In genomic region chr18:10404148-10404547, GRCh38 we compare ENCODE assay signal across 17 cellular contexts. TPM values are rescaled to one million over a fixed set of nuclear protein-coding genes. Genes with fewer than 3 reads are reported as not detected.
A peak's percentile ranks its signal among the peaks of the same experiment; 100 is the strongest.
DNase-seq lines count a peak whose midpoint lies in the region; ATAC-seq and TF ChIP-seq lines count a peak whose summit lies in the region.
"Had no signal": no experiment of that assay in that cellular context is flagged by ENCODE, and none has a peak within 500 bp of the region (broad histone marks: within the 10 kb centered on the region; RNA-seq: fewer than 3 reads in every experiment).

No MANE protein-coding gene starts in this region.

- H3K27me3 ChIP-seq in A673 (replicated peaks; ENCODE audit: insufficient read depth, low read depth, low read length, poor library complexity) (peaks cover 4% of the 10 kb centered on the region), neural progenitor cell (peaks cover 20% of the 10 kb centered on the region)
- H3K27me3 ChIP-seq: BLaER1 treated with 17β-estradiol and CSF1 and Interleukin-3, amounts not matched to agents 10 nM and 100 nM; heart right ventricle had no signal

- TF ChIP-seq CTCF in A673 (conservative IDR thresholded peaks at IDR 0.05; ENCODE audit: low read depth, low read length), result no peak
- no peak for TF ChIP-seq CTCF in neural progenitor cell (IDR thresholded peaks at IDR 0.05)

- DNase-seq in A673 (ENCODE audit: low spot score) (peak; percentile 62), cerebellum (ENCODE audit: low spot score) (peak; percentile 12), left ventricle myocardium superior (no peak), neural progenitor cell (ENCODE audit: low spot score) (peak; percentile 92), iPS-NIHi11 (ENCODE audit: low spot score) (no peak), DMS153 (lab: John Stamatoyannopoulos, UW) (no peak)
- DNase-seq: activated T-cell treated with anti-CD3 and anti-CD28 coated beads, Interleukin-2, amount 50 U/mL, for 72 hours; brain microvascular endothelial cell; PC-3; stimulated activated CD4-positive, alpha-beta T cell treated with anti-CD3 and anti-CD28 coated beads, Interleukin-4, amount 100 ng/mL, for 1 hour had no signal

- no peaks in the 10 kb centered on the region for H3K36me3 Mint-ChIP-seq in neural progenitor cell
- H3K36me3 Mint-ChIP-seq: activated naive CD4-positive, alpha-beta T cell treated with anti-CD3 and anti-CD28 coated beads, Interleukin-2, amount 50 U/mL, for 72 hours had no signal

- peaks cover 95% of the 10 kb centered on the region for H3K4me1 Mint-ChIP-seq in neural progenitor cell

- no peak overlapping the region for H3K9ac ChIP-seq in neural progenitor cell
- H3K9ac ChIP-seq: BLaER1 treated with 17β-estradiol and CSF1 and Interleukin-3, amounts not matched to agents 10 nM and 100 nM had no signal

- intact Hi-C loops in A673 (cut with micrococcal nuclease; ENCODE audit: unreplicated experiment) (loop anchor here (2.0 to 5.0 kb wide), 4 partner anchors 37 to 341 kb away; no protein-coding TSS in a partner anchor), left ventricle myocardium superior (cut with micrococcal nuclease) (no loop called here)

- H3K4me1 ChIP-seq in A673 (ENCODE audit: insufficient read depth, low read length, poor library complexity, severe bottlenecking) (peaks cover 68% of the 10 kb centered on the region), neural progenitor cell (peaks cover 66% of the 10 kb centered on the region)

- no TSS peak for BruUV-seq in A673 (replicated peaks; lab: Mats Ljungman, UMichigan)

- H3K36me3 ChIP-seq in A673 (ENCODE audit: insufficient read depth, low read length, poor library complexity, severe bottlenecking) (no peaks in the 10 kb centered on the region), neural progenitor cell (no peaks in the 10 kb centered on the region)
- H3K36me3 ChIP-seq: BLaER1 treated with 17β-estradiol and CSF1 and Interleukin-3, amounts not matched to agents 10 nM and 100 nM; brain microvascular endothelial cell; heart right ventricle had no signal

- POLR2A ChIA-PET in A673 (lab: Charles Lee; ENCODE audit: low non-redundant PET), result interaction anchor here (0.6 kb wide), 2 partner anchors 20 to 1724 kb away, joined by 5 read pairs; no protein-coding TSS in a partner anchor

- no peak overlapping the region for H3K4me3 ChIP-seq in A673 (ENCODE audit: low read depth, low read length, poor library complexity, severe bottlenecking)
- H3K4me3 ChIP-seq in neural progenitor cell, result no peak overlapping the region
- H3K4me3 ChIP-seq: BLaER1 treated with 17β-estradiol and CSF1 and Interleukin-3, amounts not matched to agents 10 nM and 100 nM; heart right ventricle had no signal

- peaks cover 2% of the 10 kb centered on the region for H3K9me3 Mint-ChIP-seq in neural progenitor cell
- H3K9me3 Mint-ChIP-seq: activated naive CD4-positive, alpha-beta T cell treated with anti-CD3 and anti-CD28 coated beads, Interleukin-2, amount 50 U/mL, for 72 hours; activated T-cell treated with anti-CD3 and anti-CD28 coated beads, Interleukin-2, amount 50 U/mL, for 72 hours had no signal

- H3F3A ChIP-seq in neural progenitor cell (ENCODE audit: low read depth), result peaks cover 45% of the 10 kb centered on the region

- no peaks in the 10 kb centered on the region for H3K79me2 ChIP-seq in neural progenitor cell (ENCODE audit: low read depth)

- H3K9me3 ChIP-seq in A673 (ENCODE audit: low read depth, low read length, poor library complexity, severe bottlenecking) (no peaks in the 10 kb centered on the region), neural progenitor cell (ENCODE audit: low read depth) (no peaks in the 10 kb centered on the region)
- H3K9me3 ChIP-seq: BLaER1 treated with 17β-estradiol and CSF1 and Interleukin-3, amounts not matched to agents 10 nM and 100 nM; heart right ventricle had no signal

- peaks cover 6% of the 10 kb centered on the region for H3K27me3 Mint-ChIP-seq in neural progenitor cell (ENCODE audit: insufficient read depth, low read depth)

- ATAC-seq in left ventricle myocardium superior, result peak; percentile 44
- no peak for ATAC-seq in HG02678 (IDR thresholded peaks at IDR 0.05; ENCODE audit: unreplicated experiment)
- ATAC-seq in HG02642 (IDR thresholded peaks at IDR 0.05; ENCODE audit: poor library complexity, unreplicated experiment), result no peak
- ATAC-seq: activated naive CD4-positive, alpha-beta T cell treated with anti-CD3 and anti-CD28 coated beads, Interleukin-2, amount 50 U/mL, for 72 hours; activated T-cell treated with anti-CD3 and anti-CD28 coated beads, Interleukin-2, amount 50 U/mL, for 72 hours; PC-3 had no signal

- H2AFZ ChIP-seq in neural progenitor cell (replicated peaks), result no peak overlapping the region

- no peak overlapping the region for H3K27ac ChIP-seq in A673 (ENCODE audit: low read depth, low read length, poor library complexity, severe bottlenecking)
- peak overlapping the region; percentile 90 for H3K27ac ChIP-seq in neural progenitor cell
- H3K27ac ChIP-seq: BLaER1 treated with 17β-estradiol and CSF1 and Interleukin-3, amounts not matched to agents 10 nM and 100 nM; brain microvascular endothelial cell had no signal

- peaks cover 15% of the 10 kb centered on the region for H4K20me1 ChIP-seq in neural progenitor cell (ENCODE audit: low read depth)
- H4K20me1 ChIP-seq: BLaER1 treated with 17β-estradiol and CSF1 and Interleukin-3, amounts not matched to agents 10 nM and 100 nM had no signal

- peak overlapping the region; percentile 48 for H3K4me3 Mint-ChIP-seq in neural progenitor cell
- H3K4me3 Mint-ChIP-seq: activated T-cell treated with anti-CD3 and anti-CD28 coated beads, Interleukin-2, amount 50 U/mL, for 72 hours had no signal

- peak overlapping the region; percentile 62 for H3K4me2 ChIP-seq in neural progenitor cell
- H3K4me2 ChIP-seq: BLaER1 treated with 17β-estradiol and CSF1 and Interleukin-3, amounts not matched to agents 10 nM and 100 nM had no signal

- H3K27ac Mint-ChIP-seq in neural progenitor cell, result peak overlapping the region; percentile 98
- H3K27ac Mint-ChIP-seq: activated naive CD4-positive, alpha-beta T cell treated with anti-CD3 and anti-CD28 coated beads, Interleukin-2, amount 50 U/mL, for 72 hours; activated T-cell treated with anti-CD3 and anti-CD28 coated beads, Interleukin-2, amount 50 U/mL, for 72 hours had no signal

- CTCF ChIA-PET in A673 (lab: Charles Lee), result no interaction called here

RNA-seq across cellular contexts. Expression of gene APCDD1, which starts 50.3 kb away (rescaled TPM):
- total RNA-seq in A673 (2021) (333 and 355 TPM in 2 replicates), cerebellum (41.6 TPM), left ventricle myocardium superior (24.9 TPM), neural progenitor cell (ENCODE audit: low replicate concordance) (1.9 and 4.7 TPM in 2 replicates)
- total RNA-seq: activated naive CD4-positive, alpha-beta T cell treated with anti-CD3 and anti-CD28 coated beads, Interleukin-2, amount 50 U/mL, for 72 hours; activated T-cell treated with anti-CD3 and anti-CD28 coated beads, Interleukin-2, amount 50 U/mL, for 72 hours; dermis microvascular lymphatic vessel endothelial cell; PC-3; SK-MEL-5 had no signal

Comparison
In these comparisons a context has a peak if more than half of its experiments do, and no peak if none do; other contexts are left out.
1. DNase-seq: peak in A673 (single experiment), cerebellum (single experiment) and neural progenitor cell (single experiment); none in left ventricle myocardium superior (single experiment), iPS-NIHi11 (single experiment) and DMS153 (single experiment).